Comparison of ENCODE assay signal across 18 cellular contexts in the genomic region with DNA sequence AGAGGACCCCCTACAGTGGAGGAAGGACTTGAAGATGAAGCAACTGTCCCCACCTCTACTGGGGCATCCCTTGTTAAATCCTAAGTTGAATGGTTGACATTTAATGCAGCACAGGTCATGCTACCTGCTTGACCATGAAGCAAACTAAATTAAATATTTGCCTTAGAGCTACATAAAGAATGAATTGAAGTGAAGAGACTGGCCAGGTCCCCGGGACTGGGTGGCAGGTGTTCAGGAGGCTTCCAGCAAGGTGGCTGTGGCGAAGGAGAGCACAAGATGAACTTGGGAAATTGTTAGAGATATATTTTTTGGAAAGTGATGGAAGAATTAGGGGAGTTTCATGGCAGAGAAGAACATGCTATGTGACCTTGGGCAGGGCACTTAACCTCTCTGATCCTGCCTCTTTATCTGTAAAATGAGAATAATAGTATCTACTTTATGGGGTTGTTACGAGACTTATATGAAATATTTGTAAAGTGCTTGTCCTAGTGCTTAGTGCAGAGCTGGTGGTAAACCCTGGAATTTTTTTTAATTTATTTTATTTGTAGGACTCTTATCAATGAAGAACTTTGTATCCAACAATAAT. TPM values are rescaled to one million over a fixed set of nuclear protein-coding genes. Genes with fewer than 3 reads are reported as not detected.
A peak's percentile ranks its signal among the peaks of the same experiment; 100 is the strongest.
DNase-seq lines count a peak whose midpoint lies in the region; ATAC-seq, FAIRE-seq and TF ChIP-seq lines count a peak whose summit lies in the region.
"Had no signal": no experiment of that assay in that cellular context is flagged by ENCODE, and none has a peak within 500 bp of the region (broad histone marks: within the 10 kb centered on the region; RNA-seq: fewer than 3 reads in every experiment).

No MANE protein-coding gene starts in this region.

- dilution Hi-C loops in IMR-90 (cut with HindIII; ENCODE audit: low sequenced_read_pairs, unreplicated experiment): no loop called here

- H4K91ac ChIP-seq in IMR-90 (ENCODE audit: insufficient read depth, low read depth, low read length): no peak overlapping the region

- H2BK15ac ChIP-seq in IMR-90 (ENCODE audit: low read depth, low read length): no peak overlapping the region

- ATAC-seq in SK-N-SH treated with all-trans-retinoic acid at 6 μM for 48 hours (no peak), IMR-90 (ENCODE audit: low read depth) (no peak), K562 (no peak), psoas muscle (no peak), HG02885 (IDR thresholded peaks at IDR 0.05; ENCODE audit: poor library complexity, unreplicated experiment) (no peak)

- CTCF ChIA-PET in SK-N-SH (lab: Yijun Ruan, JAX): interaction anchor here (1.1 to 1.4 kb wide), 2 partner anchors 50 to 104 kb away, joined by 4 to 5 read pairs; no protein-coding TSS in a partner anchor
- CTCF ChIA-PET in IMR-90 (lab: Yijun Ruan, JAX): no interaction called here
- CTCF ChIA-PET in K562 (lab: Yijun Ruan, JAX; ENCODE audit: low intra/inter-chr PET ratio): no interaction called here
- CTCF ChIA-PET in GM10248 (lab: Yijun Ruan, JAX): interaction anchor here (1.5 kb wide), 1 partner anchor 26 kb away, joined by 3 read pairs; no protein-coding TSS in a partner anchor

- no peaks in the 10 kb centered on the region for H3K79me2 ChIP-seq in SK-N-SH (ENCODE audit: insufficient read depth)
- no peaks in the 10 kb centered on the region for H3K79me2 ChIP-seq in K562 (ENCODE audit: control insufficient read depth, insufficient read depth, low read length)

- intact Hi-C loops in IMR-90 (cut with micrococcal nuclease) (loop anchor here (5.0 kb wide), 1 partner anchor 37 kb away; a partner anchor contains a TSS), K562 (cut with micrococcal nuclease) (no loop called here), psoas muscle (cut with DNase I) (loop anchor here in 1 of 2 donors (5.0 kb wide), 1 partner anchor 48 kb away; no protein-coding TSS in a partner anchor)

- peak overlapping the region; percentile 62 for H2AK5ac ChIP-seq in IMR-90 (ENCODE audit: low read depth, low read length)

- no peak overlapping the region for H3K4ac ChIP-seq in IMR-90 (ENCODE audit: low read depth, low read length)

- no peaks in the 10 kb centered on the region for H3K79me1 ChIP-seq in IMR-90 (ENCODE audit: low read depth in 1 of 2, low read length in 2 of 2)

- H3K27me3 ChIP-seq in SK-N-SH (ENCODE audit: insufficient read depth) (no peaks in the 10 kb centered on the region), IMR-90 (ENCODE audit: control insufficient read depth, insufficient read depth, low read length) (peaks cover 45% of the 10 kb centered on the region), K562 (ENCODE audit: control insufficient read depth in 2 of 2, insufficient read depth in 2 of 2, low read length in 2 of 2) (peaks cover 36 to 42% of the 10 kb centered on the region in 2 experiments), psoas muscle (ENCODE audit: insufficient read depth in 3 of 3, low read length in 2 of 3) (no peaks in the 10 kb centered on the region)

- H3K14ac ChIP-seq in IMR-90 (replicated peaks; ENCODE audit: low read depth, low read length): no peak overlapping the region

- H3K9me2 ChIP-seq in SK-N-SH: no peaks in the 10 kb centered on the region

- no peak for DNase-seq in SK-N-SH
- DNase-seq in IMR-90: no peak
- DNase-seq in K562 (ENCODE audit: extremely low read depth in 1 of 4, low spot score in 3 of 4): no peak
- DNase-seq in psoas muscle: no peak
- no peak for DNase-seq in UCSD-AML1 (lab: John Stamatoyannopoulos, UW; ENCODE audit: unreplicated experiment)
- DNase-seq in GM10248 (ENCODE audit: extremely low spot score): no peak
- DNase-seq: activated CD4-positive, alpha-beta T cell treated with anti-CD3 and anti-CD28 coated beads, Interleukin-2, amount 10 ng/mL, durations not matched to agents 24 days and 14 days; activated gamma-delta T cell; central memory CD4-positive, alpha-beta T cell; effector CD4-positive, alpha-beta T cell; NCI-H1694 treated with DMSO at 0.1 percent for 48 hours; NCI-H524 treated with DMSO at 0.1 percent for 48 hours; retina; T-helper 9 cell had no signal

- H3K18ac ChIP-seq in IMR-90 (ENCODE audit: low read depth, low read length): no peak overlapping the region

- H4K5ac ChIP-seq in IMR-90 (ENCODE audit: low read depth, low read length): no peak overlapping the region

- H3K4me2 ChIP-seq in SK-N-SH: peak overlapping the region; percentile 61; the same call in 1 of the 2 replicates
- peak overlapping the region; percentile 9 for H3K4me2 ChIP-seq in IMR-90 (ENCODE audit: low read depth, low read length)
- H3K4me2 ChIP-seq in K562 (ENCODE audit: insufficient read depth, low read length): no peak overlapping the region

- TF ChIP-seq CTCF in SK-N-SH (IDR thresholded peaks at IDR 0.05) (no peak), IMR-90 (conservative IDR thresholded peaks at IDR 0.05; ENCODE audit: low read depth, low read length) (no peak), K562 (IDR thresholded peaks at IDR 0.05 in 2 of 3, conservative IDR thresholded peaks at IDR 0.05 in 1 of 3; ENCODE audit: insufficient read depth in 2 of 3, low read depth in 1 of 3, low read length in 3 of 3) (no peak), psoas muscle (IDR thresholded peaks at IDR 0.05) (no peak), GM10248 (IDR thresholded peaks at IDR 0.05; ENCODE audit: control extremely low read depth, extremely low read depth, low read depth, missing control alignments) (no peak)

- H3K9ac ChIP-seq in SK-N-SH (no peak overlapping the region), IMR-90 (ENCODE audit: low read depth, low read length) (no peak overlapping the region), K562 (ENCODE audit: insufficient read depth in 1 of 2, low read depth in 2 of 2, low read length in 2 of 2) (no peak overlapping the region)

- no peaks in the 10 kb centered on the region for H3K36me3 ChIP-seq in SK-N-SH (replicated peaks in 1 of 2; ENCODE audit: control insufficient read depth in 1 of 2, insufficient read depth in 2 of 2, low read length in 1 of 2)
- no peaks in the 10 kb centered on the region for H3K36me3 ChIP-seq in IMR-90 (ENCODE audit: control insufficient read depth, insufficient read depth, low read length)
- H3K36me3 ChIP-seq in K562 (ENCODE audit: control insufficient read depth, insufficient read depth, low read length): no peaks in the 10 kb centered on the region
- H3K36me3 ChIP-seq in psoas muscle (ENCODE audit: insufficient read depth in 1 of 2, low read depth in 1 of 2): no peaks in the 10 kb centered on the region
- H3K36me3 ChIP-seq: neutrophil had no signal

- H3K9me3 ChIP-seq in SK-N-SH (no peaks in the 10 kb centered on the region), IMR-90 (ENCODE audit: control insufficient read depth, insufficient read depth, low read length) (no peaks in the 10 kb centered on the region), K562 (replicated peaks; ENCODE audit: control insufficient read depth, insufficient read depth, low read depth, low read length) (no peaks in the 10 kb centered on the region), psoas muscle (no peaks in the 10 kb centered on the region)
- H3K9me3 ChIP-seq: neutrophil had no signal

- H2BK20ac ChIP-seq in IMR-90 (ENCODE audit: low read depth, low read length): no peak overlapping the region

- H4K8ac ChIP-seq in IMR-90 (ENCODE audit: low read depth in 2 of 2, low read length in 2 of 2): no peak overlapping the region

- H2AK9ac ChIP-seq in IMR-90 (replicated peaks; ENCODE audit: low read depth, low read length, poor library complexity): no peak overlapping the region

- TF ChIP-seq RAD21 in SK-N-SH (IDR thresholded peaks at IDR 0.05; ENCODE audit: low read length): no peak
- no peak for TF ChIP-seq RAD21 in IMR-90 (IDR thresholded peaks at IDR 0.05; ENCODE audit: low read length)
- TF ChIP-seq RAD21 in K562 (CRISPR knock-in tag; conservative IDR thresholded peaks at IDR 0.05 in 1 of 2, IDR thresholded peaks at IDR 0.05 in 1 of 2): no peak

- H3K9me1 ChIP-seq in IMR-90 (ENCODE audit: insufficient read depth, low read length): peaks cover 4% of the 10 kb centered on the region; the same call in 1 of the 2 replicates
- H3K9me1 ChIP-seq in K562 (ENCODE audit: control insufficient read depth, insufficient read depth, low read length): no peaks in the 10 kb centered on the region

- POLR2A ChIA-PET in SK-N-SH (lab: Yijun Ruan, JAX) (no interaction called here), IMR-90 (lab: Charles Lee; ENCODE audit: unreplicated experiment) (no interaction called here), K562 (lab: Yijun Ruan, JAX) (interaction anchor here (0.7 kb wide), 1 partner anchor 16 kb away, joined by 3 read pairs; no protein-coding TSS in a partner anchor), GM10248 (lab: Yijun Ruan, JAX) (no interaction called here)

- no peak overlapping the region for H3K23ac ChIP-seq in IMR-90 (ENCODE audit: low read depth, low read length)

- H3F3A ChIP-seq in SK-N-SH (replicated peaks; ENCODE audit: insufficient read depth): peaks cover 24% of the 10 kb centered on the region

- H2BK120ac ChIP-seq in IMR-90 (ENCODE audit: low read depth, low read length): no peak overlapping the region

- H2BK5ac ChIP-seq in IMR-90 (ENCODE audit: low read depth, low read length, poor library complexity, severe bottlenecking): no peak overlapping the region

- TF ChIP-seq EP300 in SK-N-SH (IDR thresholded peaks at IDR 0.05; ENCODE audit: borderline replicate concordance in 1 of 2, low read depth in 1 of 2, low read length in 1 of 2): no peak
- no peak for TF ChIP-seq EP300 in K562 (IDR thresholded peaks at IDR 0.05; ENCODE audit: low read length)

- H3K4me1 ChIP-seq in SK-N-SH (ENCODE audit: control insufficient read depth in 1 of 2, insufficient read depth in 2 of 2, low read depth in 1 of 2, low read length in 1 of 2) (peaks cover 12 to 24% of the 10 kb centered on the region in 2 experiments), IMR-90 (ENCODE audit: control insufficient read depth, insufficient read depth, low read length) (peaks cover 5% of the 10 kb centered on the region), K562 (replicated peaks in 1 of 2; ENCODE audit: control insufficient read depth in 2 of 2, insufficient read depth in 2 of 2, low read length in 2 of 2) (no peaks in the 10 kb centered on the region), psoas muscle (peaks cover 45% of the 10 kb centered on the region)

- TF ChIP-seq POLR2A in IMR-90 (IDR thresholded peaks at IDR 0.05; ENCODE audit: low read depth, low read length): no peak
- TF ChIP-seq POLR2A in K562 (conservative IDR thresholded peaks at IDR 0.05): no peak

- H3K27ac ChIP-seq in SK-N-SH (ENCODE audit: low read depth in 2 of 2, low read length in 1 of 2): peak overlapping the region in 1 of 2 experiments; percentile 55; a peak in 1 of 4 replicates
- H3K27ac ChIP-seq in IMR-90 (ENCODE audit: insufficient read depth, low read length): no peak overlapping the region
- H3K27ac ChIP-seq in K562 (ENCODE audit: extremely low read depth, low read depth, low read length): no peak overlapping the region
- peak overlapping the region; percentile 53 for H3K27ac ChIP-seq in psoas muscle
- H3K27ac ChIP-seq: C4-2B, neutrophil had no signal

- H2AFZ ChIP-seq in SK-N-SH (ENCODE audit: low read depth): no peak overlapping the region
- no peak overlapping the region for H2AFZ ChIP-seq in IMR-90 (replicated peaks; ENCODE audit: low read length, poor library complexity)
- H2AFZ ChIP-seq in K562 (ENCODE audit: low read depth, low read length): no peak overlapping the region

- in situ Hi-C loops in IMR-90 (cut with MboI; ENCODE audit: low sequenced_read_pairs) (no loop called here), K562 (cut with MboI) (no loop called here)

- H3K4me3 ChIP-seq in SK-N-SH (ENCODE audit: low read depth in 2 of 2, low read length in 1 of 2): no peak overlapping the region
- no peak overlapping the region for H3K4me3 ChIP-seq in IMR-90 (ENCODE audit: insufficient read depth, low read depth, low read length)
- H3K4me3 ChIP-seq in K562: no peak overlapping the region
- H3K4me3 ChIP-seq in psoas muscle: peak overlapping the region; percentile 7

- BruUV-seq in IMR-90 (replicated peaks; lab: Mats Ljungman, UMichigan): no TSS peak
- BruUV-seq in K562 (replicated peaks; lab: Mats Ljungman, UMichigan): no TSS peak

- no peak for FAIRE-seq in K562 (lab: Jason Lieb, UNC)

- no peak overlapping the region for H3K56ac ChIP-seq in IMR-90 (ENCODE audit: extremely low read depth, insufficient read depth, low read length)

- WGBS in SK-N-SH (ENCODE audit: low lambda C conversion rate): 96% methylated on average over 3 of the region's 3 CpGs
- WGBS in IMR-90 (ENCODE audit: extremely low coverage in 2 of 2, insufficient read length in 1 of 2), 2 experiments: 100% methylated on average over 1 of the region's 3 CpGs; no CpG with 5 or more reads in 1 of the 2 experiments
- WGBS in K562 (ENCODE audit: insufficient coverage, low coverage, missing lambda C conversion rate): 2% methylated on average over 3 of the region's 3 CpGs
- WGBS in psoas muscle, 3 donors: 89 to 92% (median 91%) methylated on average over 3 of the region's 3 CpGs

- H4K20me1 ChIP-seq in SK-N-SH (ENCODE audit: insufficient read depth) (peaks cover 79% of the 10 kb centered on the region), IMR-90 (ENCODE audit: insufficient read depth, low read length) (peaks cover 15% of the 10 kb centered on the region), K562 (replicated peaks; ENCODE audit: control insufficient read depth, insufficient read depth, low read length) (no peaks in the 10 kb centered on the region)

RNA-seq across cellular contexts. Expression of a gene that starts 37.3 kb away (rescaled TPM):
- polyA plus RNA-seq in SK-N-SH (2012; rRNA removed) (1.5 and 1.9 TPM in 2 replicates), IMR-90 (2012; rRNA removed) (0.36 and 0.38 TPM in 2 replicates), K562 (2011; rRNA removed) (not detected in 2 replicates), K562 (2014; fragmentation: Illumina TruSeq; extraction: Trizol) (not detected in 2 replicates), K562 (2014; fragmentation: Nextera tagmentation; extraction: Ambion mirVana) (not detected), K562 (2014; rRNA removed) (not detected in 2 replicates), psoas muscle (under 1 TPM; 0.59 to 0.88 (median 0.72) TPM)
- polyA plus RNA-seq in SK-N-SH (2012; cell fraction: cytosol; rRNA removed): 0.98 and 1.4 TPM in 2 replicates
- 3.6 and 3.7 TPM in 2 replicates for polyA plus RNA-seq in SK-N-SH (2012; cell fraction: nucleus; rRNA removed)
- total RNA-seq in IMR-90 (2012; rRNA removed) (0.90 and 1.1 TPM in 2 replicates), K562 (2014; rRNA removed) (not detected in 2 replicates), K562 (2014; rRNA removed; fragmentation: Illumina TruSeq; extraction: Trizol) (not detected in 2 replicates), K562 (2015; rRNA removed; fragmentation: Illumina TruSeq; extraction: Trizol) (not detected in 2 replicates), K562 (2021) (0.09 TPM in 1 of 2 replicates, not detected in the other), psoas muscle (10 to 100 TPM in 1 of 4 donors, 1 to 10 TPM in 3; 1.7 to 12.7 (median 4.0) TPM)
- 0.14 and 0.18 TPM in 2 replicates for polyA plus RNA-seq in IMR-90 (2012; cell fraction: cytosol; rRNA removed)
- polyA plus RNA-seq in IMR-90 (2012; cell fraction: nucleus; rRNA removed; ENCODE audit: low replicate concordance): 0.63 and 0.66 TPM in 2 replicates
- total RNA-seq in K562 (2011; cell fraction: chromatin; rRNA removed; ENCODE audit: low replicate concordance): 0.09 TPM in 1 of 2 replicates, not detected in the other
- total RNA-seq in K562 (2011; cell fraction: nucleolus; rRNA removed): not detected in 2 replicates
- 0.07 TPM in 1 of 2 replicates, not detected in the other for total RNA-seq in K562 (2011; cell fraction: nucleoplasm; rRNA removed)
- under 0.01 TPM in 1 of 2 replicates, not detected in the other for polyA plus RNA-seq in K562 (2011; cell fraction: cytosol; rRNA removed)
- polyA plus RNA-seq in K562 (2011; cell fraction: nucleus; rRNA removed): 0.01 TPM in 1 of 2 replicates, not detected in the other
- 0.01 TPM in 1 of 2 replicates, not detected in the other for polyA plus RNA-seq in K562 (2012)
- 0.04 and 0.06 TPM in 2 replicates for polyA minus RNA-seq in K562 (2011; rRNA and poly(A)+ RNA removed)
- not detected in 2 replicates for polyA minus RNA-seq in K562 (2011; cell fraction: cytosol; rRNA and poly(A)+ RNA removed)
- not detected in 2 replicates for polyA minus RNA-seq in K562 (2011; cell fraction: nucleus; rRNA and poly(A)+ RNA removed)

Comparison
In these comparisons a context has a peak if more than half of its experiments do, and no peak if none do; other contexts are left out.
1. CTCF ChIA-PET loops: an anchor here in SK-N-SH (1.1 to 1.4 kb wide) and GM10248 (1.5 kb wide); none called in IMR-90 and K562.